Comparison of ENCODE assay signal across 9 cellular contexts in genomic region chr2:230666885-230667712, GRCh38. TPM values are rescaled to one million over a fixed set of nuclear protein-coding genes. Genes with fewer than 3 reads are reported as not detected.
DNase-seq lines count a peak whose midpoint lies in the region; ATAC-seq and TF ChIP-seq lines count a peak whose summit lies in the region.
"Had no signal": no experiment of that assay in that cellular context is flagged by ENCODE, and none has a peak within 500 bp of the region (broad histone marks: within the 10 kb centered on the region; RNA-seq: fewer than 3 reads in every experiment).

No MANE protein-coding gene starts in this region.

- no peak overlapping the region for H2AK5ac ChIP-seq in trophoblast cell (ENCODE audit: low read length)

- H3K9ac ChIP-seq in trophoblast cell (ENCODE audit: low read length): no peak overlapping the region

- no peaks in the 10 kb centered on the region for H3F3A ChIP-seq in GM23338 (replicated peaks; ENCODE audit: low read depth)

- H3K27ac ChIP-seq in GM23338 (ENCODE audit: low read depth) (no peak overlapping the region), OCI-LY7 (ENCODE audit: low read depth, low read length, poor library complexity, severe bottlenecking) (no peak overlapping the region), trophoblast cell (ENCODE audit: low read depth, low read length) (peak overlapping the region; percentile 31)

- POLR2A ChIA-PET in OCI-LY7 (lab: Charles Lee): no interaction called here

- H3K9me3 Mint-ChIP-seq in GM23338: no peaks in the 10 kb centered on the region
- H3K9me3 Mint-ChIP-seq: neural crest cell had no signal

- no TSS peak for BruUV-seq in OCI-LY7 (replicated peaks; lab: Mats Ljungman, UMichigan)

- H3K79me1 ChIP-seq in trophoblast cell (ENCODE audit: low read length): peaks cover 3% of the 10 kb centered on the region

- peak overlapping the region; percentile 76; the same call in 1 of the 2 replicates for H3K27ac Mint-ChIP-seq in GM23338

- no peak overlapping the region for H3K4me3 ChIP-seq in GM23338
- no peak overlapping the region for H3K4me3 ChIP-seq in OCI-LY7 (ENCODE audit: low read depth, low read length, poor library complexity, severe bottlenecking)
- no peak overlapping the region for H3K4me3 ChIP-seq in trophoblast cell (ENCODE audit: low read depth, low read length)

- H3K9me3 ChIP-seq in OCI-LY7 (ENCODE audit: low read length): no peaks in the 10 kb centered on the region
- no peaks in the 10 kb centered on the region for H3K9me3 ChIP-seq in trophoblast cell (ENCODE audit: insufficient read depth, low read depth, low read length)

- H2AFZ ChIP-seq in GM23338 (peak overlapping the region; percentile 63), OCI-LY7 (ENCODE audit: low read length) (peak overlapping the region; percentile 2; the same call in 1 of the 2 replicates), trophoblast cell (ENCODE audit: insufficient read depth, low read length, poor library complexity) (no peak overlapping the region)

- no peaks in the 10 kb centered on the region for H3K27me3 ChIP-seq in GM23338 (ENCODE audit: insufficient read depth)
- H3K27me3 ChIP-seq in trophoblast cell (ENCODE audit: insufficient read depth, low read length): no peaks in the 10 kb centered on the region

- no CpG with 5 or more reads among the region's 9 CpGs for WGBS in trophoblast cell (ENCODE audit: extremely low coverage, insufficient coverage, insufficient read length)

- peak overlapping the region; percentile 40 for H2BK120ac ChIP-seq in trophoblast cell (ENCODE audit: insufficient read depth, low read length, poor library complexity)

- H4K8ac ChIP-seq in trophoblast cell (ENCODE audit: low read depth, low read length): no peak overlapping the region

- H4K12ac ChIP-seq in trophoblast cell (ENCODE audit: low read depth, low read length): no peak overlapping the region

- ATAC-seq in GM23338 (peak; percentile 73), esophagus mucosa (peak; percentile 68), GM19324 (IDR thresholded peaks at IDR 0.05; ENCODE audit: low FRiP score, unreplicated experiment) (no peak)

- H3K4me1 Mint-ChIP-seq in GM23338: peaks cover 39% of the 10 kb centered on the region

- H3K18ac ChIP-seq in trophoblast cell (ENCODE audit: low read length): no peak overlapping the region

- H3K14ac ChIP-seq in trophoblast cell (ENCODE audit: low read length): peak overlapping the region; percentile 14

- peak overlapping the region; percentile 48; the same call in 1 of the 2 replicates for H3K4me2 ChIP-seq in GM23338
- H3K4me2 ChIP-seq in OCI-LY7 (ENCODE audit: low read length): no peak overlapping the region
- H3K4me2 ChIP-seq in trophoblast cell (ENCODE audit: low read length): no peak overlapping the region

- DNase-seq in GM23338 (ENCODE audit: low spot score) (no peak), OCI-LY7 (ENCODE audit: low spot score) (no peak), trophoblast cell (peak in 1 of 2 donors; percentile 38), NCI-H1105 treated with DMSO at 0.1 percent for 48 hours (lab: John Stamatoyannopoulos, UW) (no peak)
- no peak for DNase-seq in central memory CD4-positive, alpha-beta T cell
- no peak for DNase-seq in stimulated activated naive CD4-positive, alpha-beta T cell (lab: John Stamatoyannopoulos, UW)

- H3K23ac ChIP-seq in trophoblast cell (ENCODE audit: low read length): no peak overlapping the region

- H2BK5ac ChIP-seq in trophoblast cell (ENCODE audit: low read depth, low read length, poor library complexity): peak overlapping the region; percentile 13

- no peak for TF ChIP-seq CTCF in GM23338 (conservative IDR thresholded peaks at IDR 0.05; ENCODE audit: low read depth in 2 of 2)
- TF ChIP-seq CTCF in OCI-LY7 (conservative IDR thresholded peaks at IDR 0.05; ENCODE audit: low read length): no peak

- peaks cover 16% of the 10 kb centered on the region for H3K27me3 Mint-ChIP-seq in GM23338 (ENCODE audit: insufficient read depth, low read depth, poor library complexity)

- H2BK12ac ChIP-seq in trophoblast cell (ENCODE audit: low read length): peak overlapping the region; percentile 74

- intact Hi-C loops in OCI-LY7 (cut with micrococcal nuclease; ENCODE audit: unreplicated experiment): no loop called here

- H4K20me1 ChIP-seq in GM23338 (replicated peaks; ENCODE audit: insufficient read depth) (no peaks in the 10 kb centered on the region), OCI-LY7 (ENCODE audit: insufficient read depth, low read length) (no peaks in the 10 kb centered on the region)

- no peak overlapping the region for H3K4me3 Mint-ChIP-seq in GM23338
- H3K4me3 Mint-ChIP-seq: neural crest cell had no signal

- H3K79me2 ChIP-seq in GM23338 (replicated peaks; ENCODE audit: insufficient read depth) (no peaks in the 10 kb centered on the region), OCI-LY7 (ENCODE audit: insufficient read depth, low read depth, low read length) (no peaks in the 10 kb centered on the region), trophoblast cell (ENCODE audit: control insufficient read depth, insufficient read depth, low read length, poor library complexity) (no peaks in the 10 kb centered on the region)

- H3K36me3 ChIP-seq in GM23338 (ENCODE audit: insufficient read depth) (no peaks in the 10 kb centered on the region), OCI-LY7 (ENCODE audit: insufficient read depth, low read length) (no peaks in the 10 kb centered on the region), trophoblast cell (ENCODE audit: control insufficient read depth in 1 of 2, insufficient read depth in 2 of 2, low read length in 2 of 2) (no peaks in the 10 kb centered on the region)

- H3K4ac ChIP-seq in trophoblast cell (ENCODE audit: low read depth, low read length): no peak overlapping the region

- H3K4me1 ChIP-seq in GM23338 (ENCODE audit: insufficient read depth) (peaks cover 12% of the 10 kb centered on the region), OCI-LY7 (ENCODE audit: insufficient read depth, low read length, poor library complexity, severe bottlenecking) (peaks cover 25% of the 10 kb centered on the region), trophoblast cell (ENCODE audit: control insufficient read depth in 1 of 2, insufficient read depth in 2 of 2, low read length in 2 of 2) (peaks cover 17 to 25% of the 10 kb centered on the region in 2 experiments)

- H3K36me3 Mint-ChIP-seq in GM23338 (ENCODE audit: low read depth): no peaks in the 10 kb centered on the region; the same call in 2 of the 3 replicates

- CTCF ChIA-PET in OCI-LY7 (lab: Charles Lee; ENCODE audit: unreplicated experiment): no interaction called here

- H4K91ac ChIP-seq in trophoblast cell (ENCODE audit: low read depth, low read length): no peak overlapping the region

- H3K9me2 ChIP-seq in GM23338 (ENCODE audit: insufficient read depth) (peaks cover 6% of the 10 kb centered on the region; the same call in 1 of the 2 replicates), OCI-LY7 (ENCODE audit: insufficient read depth, low read length) (no peaks in the 10 kb centered on the region)

RNA-seq across cellular contexts. Expression of gene CAB39, which starts 45.5 kb away (rescaled TPM):
- 67.5 and 73.9 TPM in 2 replicates for total RNA-seq in GM23338 (2014; rRNA removed; shearing (Covaris generic))
- polyA plus RNA-seq in GM23338 (2016; fragmentation: Nextera tagmentation; extraction: Ambion mirVana): 15.5 and 18.7 TPM in 2 replicates
- total RNA-seq in OCI-LY7 (2014; rRNA removed; shearing (Covaris generic)): 31.5 and 39.3 TPM in 2 replicates
- total RNA-seq in OCI-LY7 (2022): 53.4 and 53.8 TPM in 2 replicates
- total RNA-seq in esophagus mucosa: 50.8 TPM
- 43.9 and 44.8 TPM in 2 replicates for polyA plus RNA-seq in trophoblast cell (2013)
